Comparison of ENCODE assay signal across 12 cellular contexts in genomic region chr9:113379829-113380210, GRCh38. TPM values are rescaled to one million over a fixed set of nuclear protein-coding genes. Genes with fewer than 3 reads are reported as not detected.
DNase-seq lines count a peak whose midpoint lies in the region; ATAC-seq, FAIRE-seq and TF ChIP-seq lines count a peak whose summit lies in the region.
"Not testable (repeated sequence)": the region's sequence is repeated elsewhere in the genome, so short reads cannot be mapped to it uniquely, and the experiment has no call there.
"Had no signal": no experiment of that assay in that cellular context is flagged by ENCODE, and none has a peak within 500 bp of the region (broad histone marks: within the 10 kb centered on the region; RNA-seq: fewer than 3 reads in every experiment).

No MANE protein-coding gene starts in this region.

- H3K9me3 ChIP-seq in Caco-2; OCI-LY7 (ENCODE audit: low read length); K562 (replicated peaks; ENCODE audit: control insufficient read depth, insufficient read depth, low read depth, low read length); hepatocyte (ENCODE audit: low read depth); thyroid gland: not testable (repeated sequence)

- peaks cover 35% of the 10 kb centered on the region for H3K36me3 Mint-ChIP-seq in Caco-2 (ENCODE audit: insufficient read depth, unreplicated experiment)
- H3K36me3 Mint-ChIP-seq in nephron (ENCODE audit: low read depth); progenitor cell of endocrine pancreas (ENCODE audit: insufficient read depth): not testable (repeated sequence)

- not testable (repeated sequence) for H3K27ac ChIP-seq in OCI-LY7 (ENCODE audit: low read depth, low read length, poor library complexity, severe bottlenecking)
- peak overlapping the region; percentile 13; the same call in 1 of the 3 replicates for H3K27ac ChIP-seq in K562 (ENCODE audit: extremely low read depth, low read depth, low read length)
- H3K27ac ChIP-seq in hepatocyte, result peak overlapping the region; percentile 96
- peak overlapping the region in 2 of 3 donors; percentile 85 to 93 for H3K27ac ChIP-seq in thyroid gland

- DNase-seq in Caco-2; OCI-LY7 (ENCODE audit: low spot score); K562 (ENCODE audit: extremely low read depth in 1 of 4, low spot score in 3 of 4); hepatocyte (ENCODE audit: low spot score); progenitor cell of endocrine pancreas (ENCODE audit: low spot score, unreplicated experiment); thyroid gland: not testable (repeated sequence)

- H3K36me3 ChIP-seq in Caco-2 (ENCODE audit: control insufficient read depth, insufficient read depth, low read length); OCI-LY7 (ENCODE audit: insufficient read depth, low read length); K562 (ENCODE audit: control insufficient read depth, insufficient read depth, low read length); hepatocyte (replicated peaks; ENCODE audit: insufficient read depth, low read depth); thyroid gland: not testable (repeated sequence)

- 21% methylated on average over 2 of the region's 2 CpGs for WGBS in K562 (ENCODE audit: insufficient coverage, low coverage, missing lambda C conversion rate)
- WGBS in hepatocyte (ENCODE audit: low lambda C conversion rate, missing lambda C conversion rate), result 74% methylated on average over 2 of the region's 2 CpGs
- WGBS in thyroid gland, 2 donors, result 84 to 92% methylated on average over 2 of the region's 2 CpGs

- FAIRE-seq in K562 (lab: Jason Lieb, UNC), result not testable (repeated sequence)

- POLR2A ChIA-PET in Caco-2 (lab: Charles Lee); OCI-LY7 (lab: Charles Lee): not testable (repeated sequence)
- POLR2A ChIA-PET in K562 (lab: Yijun Ruan, JAX), result interaction anchor here (0.7 kb wide), 1 partner anchor 10 kb away, joined by 3 read pairs; no protein-coding TSS in a partner anchor

- intact Hi-C loops in Caco-2 (cut with micrococcal nuclease; ENCODE audit: unreplicated experiment); OCI-LY7 (cut with micrococcal nuclease; ENCODE audit: unreplicated experiment); K562 (cut with micrococcal nuclease); thyroid gland (cut with DNase I): not testable (repeated sequence)

- not testable (repeated sequence) for TF ChIP-seq POLR2A in K562 (conservative IDR thresholded peaks at IDR 0.05); thyroid gland (IDR thresholded peaks at IDR 0.05)

- H3K4me1 Mint-ChIP-seq in Caco-2 (ENCODE audit: low read depth, unreplicated experiment) (peaks cover 38% of the 10 kb centered on the region), nephron (peaks cover 20% of the 10 kb centered on the region), progenitor cell of endocrine pancreas (ENCODE audit: low read depth) (peaks cover 56% of the 10 kb centered on the region)

- not testable (repeated sequence) for H3K9ac ChIP-seq in K562 (ENCODE audit: insufficient read depth in 1 of 2, low read depth in 2 of 2, low read length in 2 of 2)

- H3K9me3 Mint-ChIP-seq in Caco-2 (ENCODE audit: unreplicated experiment); nephron; progenitor cell of endocrine pancreas (ENCODE audit: low read depth): not testable (repeated sequence)

- not testable (repeated sequence) for H3K4me3 ChIP-seq in Caco-2 (ENCODE audit: low read depth, low read length); OCI-LY7 (ENCODE audit: low read depth, low read length, poor library complexity, severe bottlenecking); K562; hepatocyte; thyroid gland (replicated peaks in 1 of 3)

- H2AFZ ChIP-seq in OCI-LY7 (ENCODE audit: low read length), result peak overlapping the region; percentile 90; the same call in 1 of the 2 replicates
- H2AFZ ChIP-seq in K562 (ENCODE audit: low read depth, low read length), result peak overlapping the region; percentile 74; the same call in 1 of the 2 replicates
- H2AFZ ChIP-seq in hepatocyte, result not testable (repeated sequence)

- TF ChIP-seq CTCF in Caco-2 (IDR thresholded peaks at IDR 0.05; ENCODE audit: insufficient read depth in 1 of 2, low read depth in 1 of 2, low read length in 1 of 2, severe bottlenecking in 1 of 2, unreplicated experiment in 1 of 2); OCI-LY7 (conservative IDR thresholded peaks at IDR 0.05; ENCODE audit: low read length); K562 (IDR thresholded peaks at IDR 0.05 in 2 of 3, conservative IDR thresholded peaks at IDR 0.05 in 1 of 3; ENCODE audit: insufficient read depth in 2 of 3, low read depth in 1 of 3, low read length in 3 of 3); hepatocyte (IDR thresholded peaks at IDR 0.05; ENCODE audit: poor library complexity); nephron (IDR thresholded peaks at IDR 0.05; ENCODE audit: unreplicated experiment in 3 of 3); progenitor cell of endocrine pancreas (IDR thresholded peaks at IDR 0.05; ENCODE audit: unreplicated experiment); thyroid gland (IDR thresholded peaks at IDR 0.05): not testable (repeated sequence)

- not testable (repeated sequence) for ATAC-seq in K562

- not testable (repeated sequence) for H3K27me3 ChIP-seq in Caco-2 (replicated peaks; ENCODE audit: control insufficient read depth, insufficient read depth, low read length); K562 (ENCODE audit: control insufficient read depth in 2 of 2, insufficient read depth in 2 of 2, low read length in 2 of 2); hepatocyte; thyroid gland

- not testable (repeated sequence) for H3K9me1 ChIP-seq in K562 (ENCODE audit: control insufficient read depth, insufficient read depth, low read length)

- H4K20me1 ChIP-seq in OCI-LY7 (ENCODE audit: insufficient read depth, low read length); K562 (replicated peaks; ENCODE audit: control insufficient read depth, insufficient read depth, low read length); hepatocyte (ENCODE audit: insufficient read depth, poor library complexity, severe bottlenecking): not testable (repeated sequence)

- not testable (repeated sequence) for BruUV-seq in Caco-2 (replicated peaks; lab: Mats Ljungman, UMichigan); OCI-LY7 (replicated peaks; lab: Mats Ljungman, UMichigan); K562 (replicated peaks; lab: Mats Ljungman, UMichigan)

- H3K4me2 ChIP-seq in OCI-LY7 (ENCODE audit: low read length); K562 (ENCODE audit: insufficient read depth, low read length); hepatocyte: not testable (repeated sequence)

- not testable (repeated sequence) for TF ChIP-seq RAD21 in K562 (CRISPR knock-in tag; conservative IDR thresholded peaks at IDR 0.05 in 1 of 2, IDR thresholded peaks at IDR 0.05 in 1 of 2)

- peaks cover 71% of the 10 kb centered on the region for H3K4me1 ChIP-seq in Caco-2
- peaks cover 22% of the 10 kb centered on the region for H3K4me1 ChIP-seq in OCI-LY7 (ENCODE audit: insufficient read depth, low read length, poor library complexity, severe bottlenecking)
- H3K4me1 ChIP-seq in K562 (replicated peaks in 1 of 2; ENCODE audit: control insufficient read depth in 2 of 2, insufficient read depth in 2 of 2, low read length in 2 of 2), result peaks cover 19 to 27% of the 10 kb centered on the region in 2 experiments; a peak in 4 of 5 replicates
- peaks cover 47% of the 10 kb centered on the region for H3K4me1 ChIP-seq in hepatocyte (ENCODE audit: insufficient read depth)
- peaks cover 24 to 34% of the 10 kb centered on the region in 2 donors for H3K4me1 ChIP-seq in thyroid gland

- CTCF ChIA-PET in Caco-2 (lab: Charles Lee); OCI-LY7 (lab: Charles Lee; ENCODE audit: unreplicated experiment); K562 (lab: Yijun Ruan, JAX; ENCODE audit: low intra/inter-chr PET ratio): not testable (repeated sequence)

- H3K27me3 Mint-ChIP-seq in Caco-2 (ENCODE audit: insufficient read depth, unreplicated experiment); nephron (ENCODE audit: low read depth); progenitor cell of endocrine pancreas: not testable (repeated sequence)

- H3K27ac Mint-ChIP-seq in Caco-2 (ENCODE audit: unreplicated experiment) (peak overlapping the region; percentile 85), nephron (peak overlapping the region; percentile 63 to 99 (median 90)), progenitor cell of endocrine pancreas (peak overlapping the region; percentile 98)

- in situ Hi-C loops in K562 (cut with MboI), result not testable (repeated sequence)

- not testable (repeated sequence) for H3K9me2 ChIP-seq in OCI-LY7 (ENCODE audit: insufficient read depth, low read length); hepatocyte (replicated peaks; ENCODE audit: insufficient read depth)

- H3K79me2 ChIP-seq in OCI-LY7 (ENCODE audit: insufficient read depth, low read depth, low read length); K562 (ENCODE audit: control insufficient read depth, insufficient read depth, low read length): not testable (repeated sequence)
- peaks cover 12% of the 10 kb centered on the region for H3K79me2 ChIP-seq in hepatocyte

- not testable (repeated sequence) for TF ChIP-seq EP300 in K562 (IDR thresholded peaks at IDR 0.05; ENCODE audit: low read length)

- not testable (repeated sequence) for H3K4me3 Mint-ChIP-seq in Caco-2 (ENCODE audit: unreplicated experiment)
- H3K4me3 Mint-ChIP-seq in nephron (peak overlapping the region in 2 of 3 experiments; percentile 35 to 37), progenitor cell of endocrine pancreas (ENCODE audit: low read depth) (peak overlapping the region; percentile 47)

RNA-seq across cellular contexts. Expression of gene HDHD3, which starts 3.0 kb away (rescaled TPM):
- total RNA-seq in Caco-2 (2022) (60.9 and 64.9 TPM in 2 replicates), OCI-LY7 (2022) (16.0 and 16.7 TPM in 2 replicates), K562 (2014; rRNA removed) (13.8 and 20.4 TPM in 2 replicates), K562 (2014; rRNA removed; fragmentation: Illumina TruSeq; extraction: Trizol) (4.4 and 5.0 TPM in 2 replicates), K562 (2015; rRNA removed; fragmentation: Illumina TruSeq; extraction: Trizol) (12.5 and 14.4 TPM in 2 replicates), K562 (2021) (15.7 TPM in 2 replicates), hepatocyte (96.8 and 98.7 TPM in 2 replicates), progenitor cell of endocrine pancreas (77.4 and 83.9 TPM in 2 replicates), thyroid gland (10 to 100 TPM; 37.1 to 67.7 (median 53.0) TPM)
- 11.9 and 18.1 TPM in 2 replicates for total RNA-seq in OCI-LY7 (2014; rRNA removed; shearing (Covaris generic))
- total RNA-seq in K562 (2011; cell fraction: chromatin; rRNA removed; ENCODE audit: low replicate concordance), result 7.1 and 22.9 TPM in 2 replicates
- total RNA-seq in K562 (2011; cell fraction: nucleolus; rRNA removed), result 30.4 and 30.7 TPM in 2 replicates
- 16.3 and 16.9 TPM in 2 replicates for total RNA-seq in K562 (2011; cell fraction: nucleoplasm; rRNA removed)
- polyA plus RNA-seq in K562 (2011; rRNA removed) (10.7 and 10.9 TPM in 2 replicates), K562 (2014; fragmentation: Illumina TruSeq; extraction: Trizol) (10.1 and 12.9 TPM in 2 replicates), K562 (2014; fragmentation: Nextera tagmentation; extraction: Ambion mirVana) (1 to 10 TPM; 1.1 to 2.0 TPM), K562 (2014; rRNA removed) (19.1 and 22.7 TPM in 2 replicates), hepatocyte (94.9 and 110 TPM in 2 replicates)
- polyA plus RNA-seq in K562 (2011; cell fraction: cytosol; rRNA removed), result 12.8 and 21.8 TPM in 2 replicates
- 9.5 and 19.5 TPM in 2 replicates for polyA plus RNA-seq in K562 (2011; cell fraction: nucleus; rRNA removed)
- polyA plus RNA-seq in K562 (2012), result 14.3 and 24.3 TPM in 2 replicates
- polyA minus RNA-seq in K562 (2011; rRNA and poly(A)+ RNA removed), result 4.6 TPM in 2 replicates
- polyA minus RNA-seq in K562 (2011; cell fraction: cytosol; rRNA and poly(A)+ RNA removed), result 4.9 and 5.7 TPM in 2 replicates
- polyA minus RNA-seq in K562 (2011; cell fraction: nucleus; rRNA and poly(A)+ RNA removed), result 8.2 and 13.1 TPM in 2 replicates

RNA-seq across cellular contexts. Expression of gene ALAD, which starts 21.3 kb away (rescaled TPM):
- 43.6 and 48.8 TPM in 2 replicates for total RNA-seq in Caco-2 (2022)
- total RNA-seq in OCI-LY7 (2014; rRNA removed; shearing (Covaris generic)), result 14.3 and 19.8 TPM in 2 replicates
- 26.3 and 26.6 TPM in 2 replicates for total RNA-seq in OCI-LY7 (2022)
- 27.4 and 37.9 TPM in 2 replicates for total RNA-seq in K562 (2011; cell fraction: chromatin; rRNA removed; ENCODE audit: low replicate concordance)
- total RNA-seq in K562 (2011; cell fraction: nucleolus; rRNA removed), result 14.2 and 19.7 TPM in 2 replicates
- 22.7 and 30.5 TPM in 2 replicates for total RNA-seq in K562 (2011; cell fraction: nucleoplasm; rRNA removed)
- total RNA-seq in K562 (2014; rRNA removed), result 6.8 and 7.4 TPM in 2 replicates
- total RNA-seq in K562 (2014; rRNA removed; fragmentation: Illumina TruSeq; extraction: Trizol), result 5.6 and 6.5 TPM in 2 replicates
- 10.8 and 11.4 TPM in 2 replicates for total RNA-seq in K562 (2015; rRNA removed; fragmentation: Illumina TruSeq; extraction: Trizol)
- 10.8 and 11.4 TPM in 2 replicates for total RNA-seq in K562 (2021)
- polyA plus RNA-seq in K562 (2011; rRNA removed), result 6.1 and 7.4 TPM in 2 replicates
- polyA plus RNA-seq in K562 (2011; cell fraction: cytosol; rRNA removed), result 4.6 and 4.7 TPM in 2 replicates
- 24.7 and 38.2 TPM in 2 replicates for polyA plus RNA-seq in K562 (2011; cell fraction: nucleus; rRNA removed)
- 17.4 and 28.3 TPM in 2 replicates for polyA plus RNA-seq in K562 (2012)
- 12.7 and 12.8 TPM in 2 replicates for polyA plus RNA-seq in K562 (2014; fragmentation: Illumina TruSeq; extraction: Trizol)
- 1 to 10 TPM; 1.3 to 2.3 TPM for polyA plus RNA-seq in K562 (2014; fragmentation: Nextera tagmentation; extraction: Ambion mirVana)
- 9.8 and 10.5 TPM in 2 replicates for polyA plus RNA-seq in K562 (2014; rRNA removed)
- 5.9 and 6.0 TPM in 2 replicates for polyA minus RNA-seq in K562 (2011; rRNA and poly(A)+ RNA removed)
- 2.7 and 3.3 TPM in 2 replicates for polyA minus RNA-seq in K562 (2011; cell fraction: cytosol; rRNA and poly(A)+ RNA removed)
- 10.2 and 13.0 TPM in 2 replicates for polyA minus RNA-seq in K562 (2011; cell fraction: nucleus; rRNA and poly(A)+ RNA removed)
- 27.1 and 27.8 TPM in 2 replicates for total RNA-seq in hepatocyte
- polyA plus RNA-seq in hepatocyte, result 31.5 and 43.8 TPM in 2 replicates
- 59.3 and 64.3 TPM in 2 replicates for total RNA-seq in progenitor cell of endocrine pancreas
- total RNA-seq in thyroid gland, result 10 to 100 TPM; 23.5 to 50.0 (median 31.8) TPM

RNA-seq across cellular contexts. Expression of gene BSPRY, which starts 30.5 kb away (rescaled TPM):
- total RNA-seq in Caco-2 (2022) (14.5 and 14.7 TPM in 2 replicates), OCI-LY7 (2022) (0.82 and 0.98 TPM in 2 replicates), K562 (2014; rRNA removed) (0.16 and 0.18 TPM in 2 replicates), K562 (2014; rRNA removed; fragmentation: Illumina TruSeq; extraction: Trizol) (0.18 and 0.22 TPM in 2 replicates), K562 (2015; rRNA removed; fragmentation: Illumina TruSeq; extraction: Trizol) (0.22 and 0.23 TPM in 2 replicates), K562 (2021) (0.16 and 0.45 TPM in 2 replicates), hepatocyte (4.8 and 6.1 TPM in 2 replicates), progenitor cell of endocrine pancreas (18.8 and 19.7 TPM in 2 replicates), thyroid gland (10 to 100 TPM; 53.2 to 79.7 (median 67.1) TPM)
- 0.54 and 1.3 TPM in 2 replicates for total RNA-seq in OCI-LY7 (2014; rRNA removed; shearing (Covaris generic))
- total RNA-seq in K562 (2011; cell fraction: chromatin; rRNA removed; ENCODE audit: low replicate concordance), result 0.25 and 0.56 TPM in 2 replicates
- total RNA-seq in K562 (2011; cell fraction: nucleolus; rRNA removed), result 0.17 and 0.53 TPM in 2 replicates
- total RNA-seq in K562 (2011; cell fraction: nucleoplasm; rRNA removed), result 0.59 and 0.84 TPM in 2 replicates
- polyA plus RNA-seq in K562 (2011; rRNA removed) (0.46 and 0.67 TPM in 2 replicates), K562 (2014; fragmentation: Illumina TruSeq; extraction: Trizol) (0.21 and 0.22 TPM in 2 replicates), K562 (2014; fragmentation: Nextera tagmentation; extraction: Ambion mirVana) (under 1 TPM; 0.07 TPM), K562 (2014; rRNA removed) (0.17 and 0.34 TPM in 2 replicates), hepatocyte (12.0 TPM in 2 replicates)
- 0.63 and 1.2 TPM in 2 replicates for polyA plus RNA-seq in K562 (2011; cell fraction: cytosol; rRNA removed)
- polyA plus RNA-seq in K562 (2011; cell fraction: nucleus; rRNA removed), result 0.51 and 0.95 TPM in 2 replicates
- polyA plus RNA-seq in K562 (2012), result 0.30 and 0.64 TPM in 2 replicates
- polyA minus RNA-seq in K562 (2011; rRNA and poly(A)+ RNA removed), result 0.30 and 0.88 TPM in 2 replicates
- 0.55 TPM in 1 of 2 replicates, not detected in the other for polyA minus RNA-seq in K562 (2011; cell fraction: cytosol; rRNA and poly(A)+ RNA removed)
- 0.27 and 0.33 TPM in 2 replicates for polyA minus RNA-seq in K562 (2011; cell fraction: nucleus; rRNA and poly(A)+ RNA removed)
- total RNA-seq: A673; CD8-positive, alpha-beta T cell; HFFc6; HT1080 had no signal
- polyA plus RNA-seq: AG04450 had no signal

RNA-seq across cellular contexts. Expression of gene POLE3, which starts 30.7 kb away (rescaled TPM):
- total RNA-seq in Caco-2 (2022) (48.8 and 57.2 TPM in 2 replicates), OCI-LY7 (2022) (118 and 130 TPM in 2 replicates), K562 (2014; rRNA removed) (96.6 and 116 TPM in 2 replicates), K562 (2014; rRNA removed; fragmentation: Illumina TruSeq; extraction: Trizol) (124 and 137 TPM in 2 replicates), K562 (2015; rRNA removed; fragmentation: Illumina TruSeq; extraction: Trizol) (148 and 155 TPM in 2 replicates), K562 (2021) (91.5 and 95.7 TPM in 2 replicates), hepatocyte (32.5 and 35.3 TPM in 2 replicates), progenitor cell of endocrine pancreas (36.6 and 40.5 TPM in 2 replicates), thyroid gland (10 to 100 TPM; 29.2 to 54.9 (median 33.5) TPM)
- total RNA-seq in OCI-LY7 (2014; rRNA removed; shearing (Covaris generic)), result 108 and 132 TPM in 2 replicates
- total RNA-seq in K562 (2011; cell fraction: chromatin; rRNA removed; ENCODE audit: low replicate concordance), result 30.9 and 38.3 TPM in 2 replicates
- total RNA-seq in K562 (2011; cell fraction: nucleolus; rRNA removed), result 28.6 and 39.2 TPM in 2 replicates
- total RNA-seq in K562 (2011; cell fraction: nucleoplasm; rRNA removed), result 44.4 and 64.5 TPM in 2 replicates
- polyA plus RNA-seq in K562 (2011; rRNA removed) (116 and 163 TPM in 2 replicates), K562 (2014; fragmentation: Illumina TruSeq; extraction: Trizol) (159 and 179 TPM in 2 replicates), K562 (2014; fragmentation: Nextera tagmentation; extraction: Ambion mirVana) (100 to 1,000 TPM in 1 of 2 experiments, 10 to 100 TPM in 1; 52.6 to 110 TPM), K562 (2014; rRNA removed) (102 and 115 TPM in 2 replicates), hepatocyte (35.1 and 36.8 TPM in 2 replicates)
- 85.5 and 134 TPM in 2 replicates for polyA plus RNA-seq in K562 (2011; cell fraction: cytosol; rRNA removed)
- 69.3 and 73.0 TPM in 2 replicates for polyA plus RNA-seq in K562 (2011; cell fraction: nucleus; rRNA removed)
- 75.7 and 93.0 TPM in 2 replicates for polyA plus RNA-seq in K562 (2012)
- 78.4 and 89.9 TPM in 2 replicates for polyA minus RNA-seq in K562 (2011; rRNA and poly(A)+ RNA removed)
- 24.5 and 35.2 TPM in 2 replicates for polyA minus RNA-seq in K562 (2011; cell fraction: cytosol; rRNA and poly(A)+ RNA removed)
- polyA minus RNA-seq in K562 (2011; cell fraction: nucleus; rRNA and poly(A)+ RNA removed), result 11.8 and 21.7 TPM in 2 replicates

RNA-seq across cellular contexts. Expression of gene C9orf43, which starts 30.7 kb away (rescaled TPM):
- total RNA-seq in Caco-2 (2022) (1.1 and 1.9 TPM in 2 replicates), OCI-LY7 (2022) (1.8 and 2.9 TPM in 2 replicates), K562 (2014; rRNA removed) (0.27 and 0.49 TPM in 2 replicates), K562 (2014; rRNA removed; fragmentation: Illumina TruSeq; extraction: Trizol) (0.29 and 0.33 TPM in 2 replicates), K562 (2015; rRNA removed; fragmentation: Illumina TruSeq; extraction: Trizol) (0.38 and 0.58 TPM in 2 replicates), K562 (2021) (0.27 and 0.63 TPM in 2 replicates), hepatocyte (0.36 and 0.53 TPM in 2 replicates), progenitor cell of endocrine pancreas (0.51 and 1.6 TPM in 2 replicates), thyroid gland (1 to 10 TPM in 2 of 4 donors, under 1 TPM in 2; 0.39 to 2.5 (median 0.84) TPM)
- 1.8 and 3.0 TPM in 2 replicates for total RNA-seq in OCI-LY7 (2014; rRNA removed; shearing (Covaris generic))
- total RNA-seq in K562 (2011; cell fraction: chromatin; rRNA removed; ENCODE audit: low replicate concordance), result 0.81 and 1.0 TPM in 2 replicates
- total RNA-seq in K562 (2011; cell fraction: nucleolus; rRNA removed), result 0.66 and 0.83 TPM in 2 replicates
- 1.4 and 3.1 TPM in 2 replicates for total RNA-seq in K562 (2011; cell fraction: nucleoplasm; rRNA removed)
- polyA plus RNA-seq in K562 (2011; rRNA removed) (0.19 and 0.33 TPM in 2 replicates), K562 (2014; fragmentation: Illumina TruSeq; extraction: Trizol) (0.28 and 0.48 TPM in 2 replicates), K562 (2014; fragmentation: Nextera tagmentation; extraction: Ambion mirVana) (under 1 TPM; 0.21 to 0.31 TPM), K562 (2014; rRNA removed) (0.45 and 1.1 TPM in 2 replicates), hepatocyte (0.07 and 0.69 TPM in 2 replicates)
- 0.12 and 0.27 TPM in 2 replicates for polyA plus RNA-seq in K562 (2011; cell fraction: cytosol; rRNA removed)
- 0.18 and 0.32 TPM in 2 replicates for polyA plus RNA-seq in K562 (2011; cell fraction: nucleus; rRNA removed)
- 0.18 and 0.44 TPM in 2 replicates for polyA plus RNA-seq in K562 (2012)
- 0.72 and 0.74 TPM in 2 replicates for polyA minus RNA-seq in K562 (2011; rRNA and poly(A)+ RNA removed)
- not detected in 2 replicates for polyA minus RNA-seq in K562 (2011; cell fraction: cytosol; rRNA and poly(A)+ RNA removed)
- 0.81 and 0.89 TPM in 2 replicates for polyA minus RNA-seq in K562 (2011; cell fraction: nucleus; rRNA and poly(A)+ RNA removed)
